Comparison of ENCODE assay signal across 26 cellular contexts in the genomic region with DNA sequence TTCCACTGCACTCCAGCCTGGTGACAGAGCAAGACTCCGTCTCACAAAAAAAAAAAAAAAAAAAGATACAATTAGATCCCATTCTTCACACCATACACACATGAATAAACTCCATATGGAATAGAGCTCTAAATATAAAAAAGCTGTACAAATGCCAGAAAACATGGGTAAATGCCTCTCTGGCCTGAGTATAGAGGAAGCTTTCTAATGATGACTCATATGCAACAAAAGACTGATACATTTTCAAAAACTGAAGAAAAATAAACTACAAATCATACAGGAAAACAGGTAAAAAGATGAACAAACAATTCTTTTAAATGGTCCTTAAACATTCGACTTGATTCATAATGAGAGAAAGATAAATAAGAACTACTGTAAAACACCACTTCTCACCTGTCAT. TPM values are rescaled to one million over a fixed set of nuclear protein-coding genes. Genes with fewer than 3 reads are reported as not detected.
"Had no signal": no experiment of that assay in that cellular context is flagged by ENCODE, and none has a peak within 500 bp of the region (broad histone marks: within the 10 kb centered on the region; RNA-seq: fewer than 3 reads in every experiment).

No MANE protein-coding gene starts in this region.

- ATAC-seq: esophagus mucosa; left lung; sciatic nerve; stimulated activated naive B cell treated with anti-CD40 and anti-IgM and Interleukin-4, amounts not matched to agents 10 μg/mL and 1 μg/mL and 100 μg/mL, for 72 hours; stimulated activated naive CD8-positive, alpha-beta T cell treated with anti-CD3 and anti-CD28 coated beads, Interleukin-15, amount 100 ng/mL, for 72 hours had no signal

- H3K4me1 Mint-ChIP-seq: immature natural killer cell had no signal

- H3K27me3 ChIP-seq: dorsolateral prefrontal cortex, left lung, spleen, transverse colon had no signal

- H3K27ac Mint-ChIP-seq: immature natural killer cell; naive B cell; nephron progenitor cell; stimulated activated naive B cell treated with anti-CD40 and anti-IgM and Interleukin-4, amounts not matched to agents 10 μg/mL and 1 μg/mL and 100 μg/mL, for 72 hours had no signal

- DNase-seq: dorsolateral prefrontal cortex; effector CD8-positive, alpha-beta T cell; foreskin fibroblast; immature natural killer cell; left lung; mesendoderm; naive B cell; nephron progenitor cell; spleen; stimulated activated CD4-positive, alpha-beta T cell treated with anti-CD3 and anti-CD28 coated beads, Interleukin-15, amount 100 ng/mL, for 24 hours; stimulated activated CD4-positive, alpha-beta T cell treated with anti-CD3 and anti-CD28 coated beads, Interleukin-1b, Interleukin-23, amount 100 ng/mL, for 48 hours; stimulated activated CD4-positive, alpha-beta T cell treated with anti-CD3 and anti-CD28 coated beads, Interleukin-4, amount 100 ng/mL, for 24 hours; stimulated activated naive B cell treated with anti-CD40 and anti-IgM and Interleukin-4, amounts not matched to agents 10 μg/mL and 1 μg/mL and 100 μg/mL, for 72 hours; stimulated activated naive CD8-positive, alpha-beta T cell treated with anti-CD3 and anti-CD28 coated beads, Interleukin-15, amount 100 ng/mL, for 72 hours; transverse colon had no signal

- H3K27me3 Mint-ChIP-seq: naive B cell; stimulated activated naive B cell treated with anti-CD40 and anti-IgM and Interleukin-4, amounts not matched to agents 10 μg/mL and 1 μg/mL and 100 μg/mL, for 72 hours; stimulated activated naive CD8-positive, alpha-beta T cell treated with anti-CD3 and anti-CD28 coated beads, Interleukin-15, amount 100 ng/mL, for 72 hours had no signal

- H3K4me1 ChIP-seq: spleen, transverse colon had no signal

- H3K4me3 ChIP-seq: coronary artery, dorsolateral prefrontal cortex, left lung, lung, spleen, thoracic aorta, transverse colon had no signal

- H3K4me3 Mint-ChIP-seq: immature natural killer cell; naive B cell; nephron progenitor cell; stimulated activated naive B cell treated with anti-CD40 and anti-IgM and Interleukin-4, amounts not matched to agents 10 μg/mL and 1 μg/mL and 100 μg/mL, for 72 hours; stimulated activated naive CD8-positive, alpha-beta T cell treated with anti-CD3 and anti-CD28 coated beads, Interleukin-15, amount 100 ng/mL, for 72 hours had no signal

- H3K27ac ChIP-seq: coronary artery, left lung, spleen, thoracic aorta, transverse colon had no signal

- FAIRE-seq: keratinocyte had no signal

RNA-seq across cellular contexts. Expression of gene BTNL8, which starts 46.4 kb away (rescaled TPM):
- total RNA-seq: chondrocyte, esophagus mucosa, fibroblast of lung, pulmonary artery endothelial cell, skeletal muscle tissue, thoracic aorta, ureter had no signal
- polyA plus RNA-seq: fibroblast of lung, immature natural killer cell, keratinocyte had no signal
